Comparison of ENCODE assay signal across 12 cellular contexts in genomic region chr6:41698350-41698781, GRCh38. TPM values are rescaled to one million over a fixed set of nuclear protein-coding genes. Genes with fewer than 3 reads are reported as not detected.
DNase-seq lines count a peak whose midpoint lies in the region; ATAC-seq and TF ChIP-seq lines count a peak whose summit lies in the region.
"Had no signal": no experiment of that assay in that cellular context is flagged by ENCODE, and none has a peak within 500 bp of the region (broad histone marks: within the 10 kb centered on the region; RNA-seq: fewer than 3 reads in every experiment).

No MANE protein-coding gene starts in this region.

- intact Hi-C loops in lower lobe of right lung (cut with DNase I) = no loop called here

- H3K36me3 Mint-ChIP-seq in naive B cell = no peaks in the 10 kb centered on the region
- H3K36me3 Mint-ChIP-seq in activated T-cell treated with anti-CD3 and anti-CD28 coated beads, Interleukin-2, amount 50 U/mL, for 4 hours (ENCODE audit: insufficient read depth) = peaks cover 3% of the 10 kb centered on the region

- no peaks in the 10 kb centered on the region for H3K9me3 Mint-ChIP-seq in naive B cell
- H3K9me3 Mint-ChIP-seq in activated T-cell treated with anti-CD3 and anti-CD28 coated beads, Interleukin-2, amount 50 U/mL, for 4 hours = no peaks in the 10 kb centered on the region

- H3K27me3 Mint-ChIP-seq in naive B cell = no peaks in the 10 kb centered on the region
- no peaks in the 10 kb centered on the region for H3K27me3 Mint-ChIP-seq in activated T-cell treated with anti-CD3 and anti-CD28 coated beads, Interleukin-2, amount 50 U/mL, for 4 hours (ENCODE audit: low read depth)

- H3K4me1 ChIP-seq in lower lobe of right lung = peaks cover 5% of the 10 kb centered on the region

- no peaks in the 10 kb centered on the region for H3K27me3 ChIP-seq in lower lobe of right lung (ENCODE audit: low read depth)

- H3K9me3 ChIP-seq in lower lobe of right lung = no peaks in the 10 kb centered on the region

- no peak overlapping the region for H3K27ac ChIP-seq in lower lobe of right lung

- H3K36me3 ChIP-seq in lower lobe of right lung = peaks cover 16% of the 10 kb centered on the region

- H3K27ac Mint-ChIP-seq in naive B cell = peak overlapping the region in 5 of 6 donors; percentile 33 to 97 (median 68)

- ATAC-seq in naive B cell (ENCODE audit: low read depth in 2 of 2) (no peak), lower lobe of right lung (no peak)
- no peak for ATAC-seq in activated T-cell treated with anti-CD3 and anti-CD28 coated beads, Interleukin-2, amount 50 U/mL, for 4 hours

- no peak for TF ChIP-seq CTCF in lower lobe of right lung (IDR thresholded peaks at IDR 0.05)

- in situ Hi-C loops in ACHN (cut with HindIII; ENCODE audit: low pct_ligation_motif_present, low pct_unique_long_range_greater_than_20kb, low sequenced_read_pairs) = no loop called here

- H3K4me3 Mint-ChIP-seq in naive B cell = peak overlapping the region in 2 of 8 donors; percentile 16 to 42
- H3K4me3 Mint-ChIP-seq in activated T-cell treated with anti-CD3 and anti-CD28 coated beads, Interleukin-2, amount 50 U/mL, for 4 hours = no peak overlapping the region

- H3K4me3 ChIP-seq in lower lobe of right lung = no peak overlapping the region

- DNase-seq in A172 (ENCODE audit: low spot score) (peak; percentile 76), M059J (ENCODE audit: low read depth) (peak; percentile 87), epidermal melanocyte (ENCODE audit: insufficient read length, low spot score) (peak; percentile 34), naive B cell (no peak), HUDEP-2 (lab: John Stamatoyannopoulos, UW; ENCODE audit: unreplicated experiment in 76 of 76) (no peak), lower lobe of right lung (no peak), ACHN (no peak)
- no peak for DNase-seq in activated T-cell treated with anti-CD3 and anti-CD28 coated beads, Interleukin-2, amount 50 U/mL, for 4 hours
- DNase-seq: AML-193; NCI-H82; stimulated activated CD4-positive, alpha-beta T cell treated with anti-CD3 and anti-CD28 coated beads, Interleukin-4, amount 100 ng/mL, for 24 hours had no signal

- H3K4me1 Mint-ChIP-seq in naive B cell = peaks cover 49 to 82% (median 80%) of the 10 kb centered on the region in 3 donors
- H3K4me1 Mint-ChIP-seq in activated T-cell treated with anti-CD3 and anti-CD28 coated beads, Interleukin-2, amount 50 U/mL, for 4 hours (ENCODE audit: low read depth) = peaks cover 3% of the 10 kb centered on the region

RNA-seq across cellular contexts. Expression of gene TFEB, which starts 37.0 kb away (rescaled TPM):
- 6.0 and 9.6 TPM in 2 replicates for total RNA-seq in A172 (2014; rRNA removed; shearing (Covaris generic))
- total RNA-seq in M059J (2014; rRNA removed; shearing (Covaris generic)) = 6.1 and 7.2 TPM in 2 replicates
- polyA plus RNA-seq in naive B cell (ENCODE audit: low read depth in 6 of 6) = 100 to 1,000 TPM in 1 of 6 donors, 10 to 100 TPM in 5; 52.3 to 145 (median 72.6) TPM
- 36.5 TPM for total RNA-seq in lower lobe of right lung
- 10 to 100 TPM in 2 of 3 donors, 1 to 10 TPM in 1; 7.6 to 15.4 (median 10.8) TPM for total RNA-seq in activated T-cell treated with anti-CD3 and anti-CD28 coated beads, Interleukin-2, amount 50 U/mL, for 4 hours

RNA-seq across cellular contexts. Expression of gene PGC, which starts 48.8 kb away (rescaled TPM):
- not detected in 2 replicates for total RNA-seq in A172 (2014; rRNA removed; shearing (Covaris generic))
- total RNA-seq in M059J (2014; rRNA removed; shearing (Covaris generic)) = not detected in 2 replicates
- not detected for polyA plus RNA-seq in naive B cell (ENCODE audit: low read depth in 6 of 6)
- 947 TPM for total RNA-seq in lower lobe of right lung
- total RNA-seq in activated T-cell treated with anti-CD3 and anti-CD28 coated beads, Interleukin-2, amount 50 U/mL, for 4 hours = under 1 TPM; 0.14 to 0.38 (median 0.24) TPM
- polyA plus RNA-seq: keratinocyte had no signal

Comparison
In these comparisons a context has a peak if more than half of its experiments do, and no peak if none do; other contexts are left out.
1. DNase-seq: peak in A172 (single experiment), M059J (single experiment) and epidermal melanocyte (single experiment); none in naive B cell (single experiment), HUDEP-2 (0 of 76), lower lobe of right lung (single experiment), ACHN (single experiment) and activated T-cell treated with anti-CD3 and anti-CD28 coated beads, Interleukin-2, amount 50 U/mL, for 4 hours (single experiment).
2. RNA of gene PGC, which starts 48.8 kb away (total RNA-seq): 947 TPM in lower lobe of right lung (single experiment); 0.14 to 0.38 TPM in activated T-cell treated with anti-CD3 and anti-CD28 coated beads, Interleukin-2, amount 50 U/mL, for 4 hours, not detected in A172 and not detected in M059J; every median in the first group is over 100 times any median in the second.